Comparison of ENCODE assay signal across 13 cellular contexts in genomic region chr5:111829701-111830100, GRCh38.
DNase-seq lines count a peak whose midpoint lies in the region; ATAC-seq and TF ChIP-seq lines count a peak whose summit lies in the region.
"Had no signal": no experiment of that assay in that cellular context is flagged by ENCODE, and none has a peak within 500 bp of the region (broad histone marks: within the 10 kb centered on the region; RNA-seq: fewer than 3 reads in every experiment).

No MANE protein-coding gene starts in this region.

- H3K36me3 ChIP-seq in GM23248 (ENCODE audit: low read depth) (peaks cover 5% of the 10 kb centered on the region; the same call in 1 of the 2 replicates), SK-N-SH (replicated peaks in 1 of 2; ENCODE audit: control insufficient read depth in 1 of 2, insufficient read depth in 2 of 2, low read length in 1 of 2) (no peaks in the 10 kb centered on the region), thoracic aorta (no peaks in the 10 kb centered on the region)

- H3K9me3 ChIP-seq in GM23248 (ENCODE audit: low read depth) = no peaks in the 10 kb centered on the region
- no peaks in the 10 kb centered on the region for H3K9me3 ChIP-seq in SK-N-SH
- no peaks in the 10 kb centered on the region for H3K9me3 ChIP-seq in thoracic aorta

- H3K9me2 ChIP-seq in GM23248 (ENCODE audit: insufficient read depth) = no peaks in the 10 kb centered on the region
- H3K9me2 ChIP-seq in SK-N-SH = no peaks in the 10 kb centered on the region

- DNase-seq in GM23248 = peak; percentile 93
- no peak for DNase-seq in SK-N-SH
- DNase-seq in fibroblast of mammary gland (ENCODE audit: low read depth) = peak; percentile 94
- DNase-seq in thoracic aorta (ENCODE audit: low spot score) = no peak
- no peak for DNase-seq in anterior cingulate cortex (lab: John Stamatoyannopoulos, UW)
- DNase-seq in NCI-H2081 treated with DMSO at 0.1 percent for 48 hours (lab: John Stamatoyannopoulos, UW) = no peak
- DNase-seq: activated CD8-positive, alpha-beta memory T cell treated with anti-CD3 and anti-CD28 coated beads, Interleukin-2, amount 50 U/mL, for 48 hours; DMS153; effector CD8-positive, alpha-beta T cell; Kasumi-1; stimulated activated CD4-positive, alpha-beta T cell treated with anti-CD3 and anti-CD28 coated beads, Interleukin-4, amount 100 ng/mL, for 1 hour; stimulated activated naive CD8-positive, alpha-beta T cell treated with anti-CD3 and anti-CD28 coated beads, Interleukin-15, Interleukin-2, amounts not matched to agents 100 U/mL and 50 U/mL, for 24 hours had no signal

- WGBS in GM23248 (ENCODE audit: low coverage in 1 of 2, low lambda C conversion rate in 2 of 2, missing lambda C conversion rate in 2 of 2), 2 experiments = 15 to 17% methylated on average over 1 of the region's 1 CpG
- 59% methylated on average over 1 of the region's 1 CpG for WGBS in SK-N-SH (ENCODE audit: low lambda C conversion rate)

- H3F3A ChIP-seq in GM23248 (ENCODE audit: insufficient read depth) (peaks cover 19% of the 10 kb centered on the region; the same call in 1 of the 2 replicates), SK-N-SH (replicated peaks; ENCODE audit: insufficient read depth) (no peaks in the 10 kb centered on the region)

- TF ChIP-seq RAD21 in SK-N-SH (IDR thresholded peaks at IDR 0.05; ENCODE audit: low read length) = no peak

- H3K4me3 ChIP-seq in GM23248 (no peak overlapping the region), SK-N-SH (ENCODE audit: low read depth in 2 of 2, low read length in 1 of 2) (no peak overlapping the region), fibroblast of mammary gland (ENCODE audit: control insufficient read depth, low read depth, low read length) (no peak overlapping the region), thoracic aorta (no peak overlapping the region)

- TF ChIP-seq CTCF in SK-N-SH (IDR thresholded peaks at IDR 0.05) (no peak), fibroblast of mammary gland (conservative IDR thresholded peaks at IDR 0.05; ENCODE audit: control insufficient read depth, insufficient read depth, low read depth, low read length) (no peak), thoracic aorta (IDR thresholded peaks at IDR 0.05) (no peak)

- H2AFZ ChIP-seq in GM23248 = no peak overlapping the region
- no peak overlapping the region for H2AFZ ChIP-seq in SK-N-SH (ENCODE audit: low read depth)

- TF ChIP-seq EP300 in SK-N-SH (IDR thresholded peaks at IDR 0.05; ENCODE audit: borderline replicate concordance in 1 of 2, low read depth in 1 of 2, low read length in 1 of 2) = no peak

- H3K27ac ChIP-seq in GM23248 (peak overlapping the region; percentile 86), SK-N-SH (ENCODE audit: low read depth in 2 of 2, low read length in 1 of 2) (peak overlapping the region in 1 of 2 experiments; percentile 50; a peak in 2 of 4 replicates), thoracic aorta (no peak overlapping the region)

- H3K27me3 ChIP-seq in GM23248 (replicated peaks; ENCODE audit: insufficient read depth) = no peaks in the 10 kb centered on the region
- H3K27me3 ChIP-seq in SK-N-SH (ENCODE audit: insufficient read depth) = no peaks in the 10 kb centered on the region
- H3K27me3 ChIP-seq in thoracic aorta (replicated peaks; ENCODE audit: insufficient read depth) = no peaks in the 10 kb centered on the region

- H4K20me1 ChIP-seq in GM23248 (ENCODE audit: insufficient read depth) (no peaks in the 10 kb centered on the region), SK-N-SH (ENCODE audit: insufficient read depth) (no peaks in the 10 kb centered on the region)

- POLR2A ChIA-PET in SK-N-SH (lab: Yijun Ruan, JAX) = no interaction called here

- H3K9ac ChIP-seq in GM23248 = peak overlapping the region; percentile 47; the same call in 1 of the 2 replicates
- H3K9ac ChIP-seq in SK-N-SH = no peak overlapping the region

- ATAC-seq in thoracic aorta (ENCODE audit: insufficient number of reproducible peaks, low FRiP score, low read depth) (peak; percentile 27), GM21619 (IDR thresholded peaks at IDR 0.05; ENCODE audit: unreplicated experiment) (no peak)
- ATAC-seq: stimulated activated naive CD8-positive, alpha-beta T cell treated with anti-CD3 and anti-CD28 coated beads, Interleukin-15, Interleukin-2, amounts not matched to agents 100 U/mL and 50 U/mL, for 24 hours had no signal

- H3K4me2 ChIP-seq in GM23248 (ENCODE audit: unreplicated experiment) = peak overlapping the region; percentile 59
- no peak overlapping the region for H3K4me2 ChIP-seq in SK-N-SH

- CTCF ChIA-PET in SK-N-SH (lab: Yijun Ruan, JAX) = no interaction called here

- in situ Hi-C loops in GM23248 (cut with MboI) = no loop called here

- H3K79me2 ChIP-seq in GM23248 (ENCODE audit: insufficient read depth) = no peaks in the 10 kb centered on the region
- no peaks in the 10 kb centered on the region for H3K79me2 ChIP-seq in SK-N-SH (ENCODE audit: insufficient read depth)

- H3K4me1 ChIP-seq in GM23248 (ENCODE audit: insufficient read depth) = peaks cover 29% of the 10 kb centered on the region
- H3K4me1 ChIP-seq in SK-N-SH (ENCODE audit: control insufficient read depth in 1 of 2, insufficient read depth in 2 of 2, low read depth in 1 of 2, low read length in 1 of 2) = 0 out of 4 replicates have a peak, but pooled peaks cover 0 to 2% of the 10 kb centered on the region in 2 experiments
- peaks cover 0 to 13% of the 10 kb centered on the region in 2 donors for H3K4me1 ChIP-seq in thoracic aorta (ENCODE audit: control insufficient read depth in 1 of 2, low read depth in 2 of 2)

TF ChIP-seq in SK-N-SH, 30 proteins besides CTCF, POLR2A, EP300 and RAD21:
- TF ChIP-seq ZBTB33 (IDR thresholded peaks at IDR 0.05; ENCODE audit: borderline replicate concordance, low read depth) = no peak
- TF ChIP-seq FOSL2 (IDR thresholded peaks at IDR 0.05; ENCODE audit: borderline replicate concordance, low read depth) = peak; percentile 27; the same call in 1 of the 2 replicates
- no peak for TF ChIP-seq GABPA (IDR thresholded peaks at IDR 0.05; ENCODE audit: low read depth)
TF ChIP-seq in SK-N-SH: peak in this region for 1.

Comparison
In these comparisons a context has a peak if more than half of its experiments do, and no peak if none do; other contexts are left out.
1. DNase-seq: peak in GM23248 (single experiment) and fibroblast of mammary gland (single experiment); none in SK-N-SH (single experiment), thoracic aorta (single experiment), anterior cingulate cortex (0 of 58) and NCI-H2081 treated with DMSO at 0.1 percent for 48 hours (single experiment).